In genomic region chr3:122515020-122515468, GRCh38 we compare ENCODE assay signal across 8 cellular contexts. TPM values are rescaled to one million over a fixed set of nuclear protein-coding genes. Genes with fewer than 3 reads are reported as not detected.
DNase-seq lines count a peak whose midpoint lies in the region; ATAC-seq and TF ChIP-seq lines count a peak whose summit lies in the region.

No MANE protein-coding gene starts in this region.

- H3K9me3 ChIP-seq in BLaER1 (peaks cover 5% of the 10 kb centered on the region; the same call in 1 of the 2 replicates), duodenal mucosa (ENCODE audit: control insufficient read depth in 1 of 2, low read length in 2 of 2) (no peaks in the 10 kb centered on the region)

- DNase-seq in LNCaP clone FGC (ENCODE audit: low read depth), result no peak
- DNase-seq in natural killer cell treated with Interleukin-12 subunit alpha and Interleukin-12 subunit beta and Interleukin-15 and Interleukin-18, amount 100 ng/mL, for 72 hours (ENCODE audit: low spot score), result no peak
- DNase-seq in OCI-M1 (lab: John Stamatoyannopoulos, UW), result no peak
- DNase-seq in NCI-H1694 treated with DMSO at 0.1 percent for 48 hours (lab: John Stamatoyannopoulos, UW), result no peak
- no peak for DNase-seq in activated CD4-positive, alpha-beta T cell treated with anti-CD3 and anti-CD28 coated beads, Interleukin-2, amount 50 U/mL, for 48 hours

- H3K4me1 Mint-ChIP-seq in natural killer cell treated with Interleukin-12 subunit alpha and Interleukin-12 subunit beta and Interleukin-15 and Interleukin-18, amount 100 ng/mL, for 72 hours (ENCODE audit: low read depth in 2 of 2), result peaks cover 28 to 39% of the 10 kb centered on the region in 2 donors

- peak overlapping the region; percentile 97 for H3K9ac ChIP-seq in BLaER1
- H3K9ac ChIP-seq in duodenal mucosa (ENCODE audit: low read depth in 1 of 2, low read length in 2 of 2), result peak overlapping the region; percentile 67 to 68

- H3K27ac ChIP-seq in BLaER1 (peak overlapping the region; percentile 98), duodenal mucosa (ENCODE audit: low read depth, low read length) (no peak overlapping the region)

- peak overlapping the region; percentile 45 to 76 for H3K27ac Mint-ChIP-seq in natural killer cell treated with Interleukin-12 subunit alpha and Interleukin-12 subunit beta and Interleukin-15 and Interleukin-18, amount 100 ng/mL, for 72 hours

- peaks cover 41% of the 10 kb centered on the region for H4K20me1 ChIP-seq in BLaER1

- no peaks in the 10 kb centered on the region for H3K36me3 Mint-ChIP-seq in natural killer cell treated with Interleukin-12 subunit alpha and Interleukin-12 subunit beta and Interleukin-15 and Interleukin-18, amount 100 ng/mL, for 72 hours

- no peak for ATAC-seq in natural killer cell treated with Interleukin-12 subunit alpha and Interleukin-12 subunit beta and Interleukin-15 and Interleukin-18, amount 100 ng/mL, for 72 hours
- no peak for ATAC-seq in GM21526 (IDR thresholded peaks at IDR 0.05; ENCODE audit: low FRiP score, unreplicated experiment)

- peaks cover 5% of the 10 kb centered on the region; the same call in 1 of the 2 replicates for H3K36me3 ChIP-seq in BLaER1
- H3K36me3 ChIP-seq in duodenal mucosa (ENCODE audit: control insufficient read depth in 1 of 2, insufficient read depth in 2 of 2, low read length in 2 of 2), result no peaks in the 10 kb centered on the region

- H3K27me3 Mint-ChIP-seq in natural killer cell treated with Interleukin-12 subunit alpha and Interleukin-12 subunit beta and Interleukin-15 and Interleukin-18, amount 100 ng/mL, for 72 hours, result no peaks in the 10 kb centered on the region

- peak overlapping the region; percentile 87 for H3K4me3 Mint-ChIP-seq in natural killer cell treated with Interleukin-12 subunit alpha and Interleukin-12 subunit beta and Interleukin-15 and Interleukin-18, amount 100 ng/mL, for 72 hours

- peak overlapping the region; percentile 90 for H3K4me2 ChIP-seq in BLaER1

- no peaks in the 10 kb centered on the region for H3K27me3 ChIP-seq in BLaER1
- no peaks in the 10 kb centered on the region for H3K27me3 ChIP-seq in duodenal mucosa (ENCODE audit: control insufficient read depth in 1 of 2, insufficient read depth in 2 of 2, low read length in 2 of 2)

- H3K4me1 ChIP-seq in BLaER1 (peaks cover 58% of the 10 kb centered on the region), duodenal mucosa (ENCODE audit: control insufficient read depth in 1 of 2, insufficient read depth in 2 of 2, low read length in 2 of 2) (peaks cover 14 to 21% of the 10 kb centered on the region in 2 donors)

- no peaks in the 10 kb centered on the region for H3K9me3 Mint-ChIP-seq in natural killer cell treated with Interleukin-12 subunit alpha and Interleukin-12 subunit beta and Interleukin-15 and Interleukin-18, amount 100 ng/mL, for 72 hours

- no peak for TF ChIP-seq CTCF in LNCaP clone FGC (IDR thresholded peaks at IDR 0.05; ENCODE audit: control insufficient read depth, extremely low read depth, insufficient read depth)

- H3K4me3 ChIP-seq in BLaER1 (peak overlapping the region; percentile 88), LNCaP clone FGC (ENCODE audit: low read depth, low read length) (peak overlapping the region; percentile 84), duodenal mucosa (ENCODE audit: low read depth in 1 of 2, low read length in 2 of 2) (peak overlapping the region; percentile 80 to 82)

RNA-seq across cellular contexts. Expression of gene KPNA1, which starts 0.3 kb away (rescaled TPM):
- 10 to 100 TPM; 55.9 to 64.7 TPM for total RNA-seq in natural killer cell treated with Interleukin-12 subunit alpha and Interleukin-12 subunit beta and Interleukin-15 and Interleukin-18, amount 100 ng/mL, for 72 hours

RNA-seq across cellular contexts. Expression of gene PARP9, which starts 49.1 kb away (rescaled TPM):
- total RNA-seq in natural killer cell treated with Interleukin-12 subunit alpha and Interleukin-12 subunit beta and Interleukin-15 and Interleukin-18, amount 100 ng/mL, for 72 hours, result 10 to 100 TPM; 45.5 to 61.7 TPM

RNA-seq across cellular contexts. Expression of gene DTX3L, which starts 49.1 kb away (rescaled TPM):
- 100 to 1,000 TPM in 1 of 2 donors, 10 to 100 TPM in 1; 56.4 to 110 TPM for total RNA-seq in natural killer cell treated with Interleukin-12 subunit alpha and Interleukin-12 subunit beta and Interleukin-15 and Interleukin-18, amount 100 ng/mL, for 72 hours
